ENCODE assay signal across 1 cellular context in genomic region chr18:7657050-7657449, GRCh38.
TF ChIP-seq lines count a peak whose summit lies in the region.

No MANE protein-coding gene starts in this region.

TF ChIP-seq in IMR-90, 13 proteins besides CTCF, POLR2A, EP300 and RAD21 (continued from another document):
- TF ChIP-seq NFE2L2 (IDR thresholded peaks at IDR 0.05; ENCODE audit: low read depth, low read length) = no peak
- TF ChIP-seq MAFK (IDR thresholded peaks at IDR 0.05; ENCODE audit: low read depth, low read length) = no peak
- no peak for TF ChIP-seq CEBPB (IDR thresholded peaks at IDR 0.05; ENCODE audit: low read depth, low read length)
- TF ChIP-seq, protein P1, sequence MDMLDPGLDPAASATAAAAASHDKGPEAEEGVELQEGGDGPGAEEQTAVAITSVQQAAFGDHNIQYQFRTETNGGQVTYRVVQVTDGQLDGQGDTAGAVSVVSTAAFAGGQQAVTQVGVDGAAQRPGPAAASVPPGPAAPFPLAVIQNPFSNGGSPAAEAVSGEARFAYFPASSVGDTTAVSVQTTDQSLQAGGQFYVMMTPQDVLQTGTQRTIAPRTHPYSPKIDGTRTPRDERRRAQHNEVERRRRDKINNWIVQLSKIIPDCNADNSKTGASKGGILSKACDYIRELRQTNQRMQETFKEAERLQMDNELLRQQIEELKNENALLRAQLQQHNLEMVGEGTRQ (IDR thresholded peaks at IDR 0.05; ENCODE audit: low read depth, low read length) = no peak
- TF ChIP-seq RCOR1 (IDR thresholded peaks at IDR 0.05; ENCODE audit: insufficient replicate concordance, low read length) = no peak
- no peak for TF ChIP-seq MXI1 (IDR thresholded peaks at IDR 0.05; ENCODE audit: borderline replicate concordance, low read depth, low read length)
- no peak for TF ChIP-seq MAZ (IDR thresholded peaks at IDR 0.05; ENCODE audit: borderline replicate concordance, low read depth, low read length)
- no peak for TF ChIP-seq SMC3 (IDR thresholded peaks at IDR 0.05; ENCODE audit: low read depth, low read length)
- TF ChIP-seq CHD1 (IDR thresholded peaks at IDR 0.05; ENCODE audit: low read depth, low read length) = no peak
- no peak for TF ChIP-seq BHLHE40 (IDR thresholded peaks at IDR 0.05; ENCODE audit: low read depth, low read length)
- TF ChIP-seq ELK1 (IDR thresholded peaks at IDR 0.05; ENCODE audit: borderline replicate concordance, low read depth, low read length) = no peak
- TF ChIP-seq FOS (IDR thresholded peaks at IDR 0.05; ENCODE audit: low read depth, low read length) = no peak
